ENCODE assay signal across 8 cellular contexts in the genomic region with DNA sequence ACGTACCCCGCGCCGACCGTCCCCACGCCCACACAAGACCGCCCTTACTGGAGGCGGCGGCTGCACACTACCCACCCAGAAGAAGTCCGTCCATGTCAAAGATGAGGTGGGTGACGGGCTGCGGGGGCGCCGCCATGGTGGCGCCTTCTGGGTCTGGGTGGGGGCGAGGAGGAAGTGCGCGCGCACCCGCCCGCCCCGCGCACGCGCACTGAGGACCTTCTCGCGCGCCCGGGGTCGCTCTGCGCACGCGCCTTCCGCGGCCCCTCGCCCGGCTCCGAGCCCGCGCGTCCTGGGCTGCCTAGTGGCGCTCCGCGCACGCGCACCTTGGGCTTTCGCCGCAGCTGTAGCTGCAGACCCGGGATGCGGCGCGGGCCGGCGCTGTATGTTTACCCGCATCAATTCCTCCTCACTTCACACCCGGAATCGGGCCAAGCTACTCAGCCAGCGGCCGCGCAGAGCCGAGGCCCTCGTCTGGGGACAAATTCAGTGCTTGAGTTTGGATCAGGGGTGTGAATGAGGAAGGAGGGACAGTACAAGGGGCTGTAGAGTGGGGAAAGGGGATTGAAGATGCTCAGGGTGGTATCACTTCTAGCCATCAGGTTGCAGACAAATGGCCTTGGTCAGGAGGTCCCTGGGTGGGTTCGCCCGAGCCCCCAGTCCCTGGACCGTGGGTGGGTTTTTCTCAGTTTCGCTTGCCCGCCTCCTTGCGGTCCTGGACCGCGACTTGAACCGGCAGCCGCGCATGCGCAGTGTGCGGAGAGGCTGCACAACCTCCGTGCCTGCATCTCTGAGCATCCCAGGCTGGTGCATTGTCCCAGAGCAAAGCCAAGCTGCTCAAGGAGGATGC.
DNase-seq lines count a peak whose midpoint lies in the region; ATAC-seq lines count a peak whose summit lies in the region.

A gene (minus strand): TSS at position 176 of the 847 bp plus-strand sequence. CDS start 40 bp downstream, at position 136.

- DNase-seq in AG08396 (ENCODE audit: low spot score) (peak; percentile 100), NCI-H226 (peak; percentile 51), caudate nucleus (lab: John Stamatoyannopoulos, UW) (peak in 60 of 61 donors; percentile 6 to 92 (median 70)), islet precursor cell (peak; percentile 86)
- DNase-seq in activated CD4-positive, CD25-positive, alpha-beta regulatory T cell (lab: John Stamatoyannopoulos, UW), result peak; percentile 51 to 72 (median 67)
- DNase-seq in stimulated activated CD4-positive, alpha-beta T cell treated with anti-CD3 and anti-CD28 coated beads, Interleukin-12 subunit alpha, Interleukin-12 subunit beta, amount 100 ng/mL, for 4 hours, result peak; percentile 78

- H3K27ac ChIP-seq in caudate nucleus (ENCODE audit: low read depth, low read length), result peak within 1 kb of the TSS; percentile 96

- ATAC-seq in GM18909 (IDR thresholded peaks at IDR 0.05; ENCODE audit: poor library complexity, unreplicated experiment) (peak; percentile 81), HG03139 (IDR thresholded peaks at IDR 0.05; ENCODE audit: unreplicated experiment) (peak; percentile 70)

Comparison
In these comparisons a context has a peak if more than half of its experiments do, and no peak if none do; other contexts are left out.
1. Peak in every context shown above with its lines: DNase-seq, ATAC-seq and H3K27ac ChIP-seq.